Comparison of ENCODE assay signal across 16 cellular contexts in the genomic region with DNA sequence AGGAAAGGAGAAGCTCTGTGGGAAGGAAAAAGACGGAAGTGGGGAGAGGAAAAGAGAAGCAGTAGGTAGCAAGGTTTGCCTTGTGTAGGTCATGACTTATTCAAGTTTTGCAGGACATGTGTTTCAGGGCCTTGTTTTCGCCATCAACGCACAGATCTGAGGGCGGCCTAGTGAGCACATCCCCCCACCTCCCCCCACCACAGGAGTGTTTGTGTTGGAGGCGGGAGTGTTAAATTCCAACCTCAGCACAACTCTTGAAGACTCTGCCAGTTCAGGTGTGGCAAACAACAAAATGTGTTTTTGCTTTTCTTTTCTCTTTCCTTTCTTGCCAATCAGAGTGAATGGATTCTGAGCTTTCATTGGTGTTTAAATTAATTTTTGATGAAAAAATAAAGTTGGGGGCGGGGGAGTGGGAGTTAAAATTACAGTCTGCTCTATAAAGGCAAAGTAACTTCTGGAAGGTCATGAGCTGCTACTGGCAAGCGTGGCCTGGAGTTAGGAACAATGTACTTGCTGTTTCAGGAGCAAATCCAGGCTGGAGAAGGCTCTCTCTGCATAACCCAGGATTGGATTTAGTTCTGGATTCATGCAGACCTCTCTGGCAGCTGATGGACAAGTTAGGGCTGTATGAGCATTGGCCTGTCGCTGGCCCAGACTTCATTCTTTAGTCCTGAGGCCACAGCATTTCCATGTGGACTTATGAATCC.
"Had no signal": no experiment of that assay in that cellular context is flagged by ENCODE, and none has a peak within 500 bp of the region (broad histone marks: within the 10 kb centered on the region; RNA-seq: fewer than 3 reads in every experiment).

No MANE protein-coding gene starts in this region.

- H3K27ac ChIP-seq: body of pancreas, hepatocyte, lower lobe of right lung, vagina had no signal

- DNase-seq: activated B cell treated with CpG ODN at 0.5 μM for 24 hours; activated CD4-positive, alpha-beta T cell treated with anti-CD3 and anti-CD28 coated beads, Interleukin-2, amount 50 U/mL, for 4 hours; activated naive CD4-positive, alpha-beta T cell treated with anti-CD3 and anti-CD28 coated beads for 36 hours; amniotic stem cell; body of pancreas; erythroblast; lower lobe of right lung; naive B cell; retina; stimulated activated CD4-positive, alpha-beta T cell treated with anti-CD3 and anti-CD28 coated beads, Interleukin-4, amount 100 ng/mL, for 4 hours; T-helper 2 cell; tibial artery had no signal

- H3K9me3 Mint-ChIP-seq: activated B cell treated with CpG ODN at 0.5 μM for 24 hours; activated naive CD4-positive, alpha-beta T cell treated with anti-CD3 and anti-CD28 coated beads for 36 hours; dendritic cell treated with granulocyte-macrophage colony-stimulating factor and Interleukin-4, amounts not matched to agents 40 ng/mL and 50 ng/mL, for 4 days had no signal

- H3K27ac Mint-ChIP-seq: activated B cell treated with CpG ODN at 0.5 μM for 24 hours; activated naive CD4-positive, alpha-beta T cell treated with anti-CD3 and anti-CD28 coated beads for 36 hours; dendritic cell treated with granulocyte-macrophage colony-stimulating factor and Interleukin-4, amounts not matched to agents 40 ng/mL and 50 ng/mL, for 4 days had no signal

- ATAC-seq: body of pancreas, lower lobe of right lung had no signal

- H3K36me3 ChIP-seq: lower lobe of right lung, tibial artery, vagina had no signal

- H3K4me3 ChIP-seq: body of pancreas, hepatocyte, lower lobe of right lung, skin epidermis, tibial artery, vagina had no signal

- H3K4me3 Mint-ChIP-seq: activated B cell treated with CpG ODN at 0.5 μM for 24 hours; activated naive CD4-positive, alpha-beta T cell treated with anti-CD3 and anti-CD28 coated beads for 36 hours; dendritic cell treated with granulocyte-macrophage colony-stimulating factor and Interleukin-4, amounts not matched to agents 40 ng/mL and 50 ng/mL, for 4 days had no signal

- H3K27me3 Mint-ChIP-seq: activated B cell treated with CpG ODN at 0.5 μM for 24 hours, naive B cell had no signal

- H3K4me1 ChIP-seq: body of pancreas, lower lobe of right lung, vagina had no signal

- H3K9me3 ChIP-seq: body of pancreas, lower lobe of right lung, tibial artery, vagina had no signal
